8 cellular contexts compared by ENCODE assay signal in genomic region chr1:86913399-86913895, GRCh38. TPM values are rescaled to one million over a fixed set of nuclear protein-coding genes. Genes with fewer than 3 reads are reported as not detected.
DNase-seq lines count a peak whose midpoint lies in the region; ATAC-seq, FAIRE-seq and TF ChIP-seq lines count a peak whose summit lies in the region.

No MANE protein-coding gene starts in this region.

- under 1% methylated on average over 17 of the region's 17 CpGs for WGBS in GM12878 (ENCODE audit: insufficient coverage, insufficient replicate concordance, low lambda C conversion rate, missing lambda C conversion rate)
- under 1% methylated on average over 17 of the region's 17 CpGs for WGBS in liver

- no peaks in the 10 kb centered on the region for H3K27me3 ChIP-seq in SJCRH30
- H3K27me3 ChIP-seq in GM12878 (replicated peaks in 1 of 2; ENCODE audit: control insufficient read depth in 2 of 2, insufficient read depth in 2 of 2, low read length in 1 of 2), result no peaks in the 10 kb centered on the region
- H3K27me3 ChIP-seq in liver (ENCODE audit: control insufficient read depth in 4 of 4, insufficient read depth in 4 of 4, low read length in 3 of 4), result no peaks in the 10 kb centered on the region

- POLR2A ChIA-PET in GM12878 (lab: Charles Lee), result interaction anchor here (0.7 to 4.7 kb wide), 10 partner anchors 8 to 203 kb away, joined by 3 to 34 read pairs (median 4); no protein-coding TSS in a partner anchor

- H3K4me1 ChIP-seq in SJCRH30, result no peaks in the 10 kb centered on the region; the same call in 1 of the 2 replicates
- H3K4me1 ChIP-seq in GM12878 (ENCODE audit: control insufficient read depth, insufficient read depth, low read length), result peaks cover 3% of the 10 kb centered on the region; the same call in 1 of the 2 replicates
- peaks cover 3 to 25% (median 13%) of the 10 kb centered on the region in 4 donors for H3K4me1 ChIP-seq in liver (ENCODE audit: control insufficient read depth in 4 of 4, insufficient read depth in 4 of 4, low read length in 3 of 4)

- TF ChIP-seq POLR2A in GM12878 (IDR thresholded peaks at IDR 0.05; ENCODE audit: low read depth, low read length), result no peak

- H3K27ac Mint-ChIP-seq in stimulated activated naive B cell treated with anti-CD40 and anti-IgM and Interleukin-4, amounts not matched to agents 10 μg/mL and 1 μg/mL and 100 μg/mL, for 72 hours, result no peak overlapping the region

- H3K9ac ChIP-seq in GM12878 (ENCODE audit: control insufficient read depth, insufficient read depth, low read length), result peak overlapping the region; percentile 78
- peak overlapping the region; percentile 84 to 86 for H3K9ac ChIP-seq in liver (ENCODE audit: low read depth in 1 of 2, low read length in 2 of 2)

- H3K4me3 ChIP-seq in SJCRH30 (peak overlapping the region; percentile 76), GM12878 (peak overlapping the region; percentile 83), liver (ENCODE audit: low read depth in 1 of 3, low read length in 3 of 3) (peak overlapping the region; percentile 68 to 99 (median 99))

- H3K9me3 Mint-ChIP-seq in stimulated activated naive B cell treated with anti-CD40 and anti-IgM and Interleukin-4, amounts not matched to agents 10 μg/mL and 1 μg/mL and 100 μg/mL, for 72 hours, result no peaks in the 10 kb centered on the region

- peak overlapping the region; percentile 96 for H2AFZ ChIP-seq in GM12878 (ENCODE audit: control insufficient read depth, low read depth, low read length)

- DNase-seq in NCI-H2029 (lab: John Stamatoyannopoulos, UW) (peak; percentile 4), NCI-H2029 treated with DMSO at 0.1 percent for 48 hours (lab: John Stamatoyannopoulos, UW) (no peak), SJCRH30 (peak; percentile 11 to 49), GM12878 (ENCODE audit: low read depth, low spot score) (peak; percentile 52)
- DNase-seq in stimulated activated naive B cell treated with anti-CD40 and anti-IgM and Interleukin-4, amounts not matched to agents 10 μg/mL and 1 μg/mL and 100 μg/mL, for 72 hours, result peak; percentile 19

- TF ChIP-seq RAD21 in GM12878 (IDR thresholded peaks at IDR 0.05; ENCODE audit: insufficient read depth, low read depth, low read length), result no peak
- no peak for TF ChIP-seq RAD21 in liver (IDR thresholded peaks at IDR 0.05)

- H3K27ac ChIP-seq in SJCRH30 (peak overlapping the region; percentile 96), GM12878 (ENCODE audit: control insufficient read depth, insufficient read depth) (peak overlapping the region; percentile 92), liver (ENCODE audit: low read depth in 1 of 2, low read length in 2 of 2) (peak overlapping the region; percentile 89 to 91)

- H3K79me2 ChIP-seq in GM12878 (ENCODE audit: control insufficient read depth, insufficient read depth, low read length), result peaks cover 95% of the 10 kb centered on the region

- no peaks in the 10 kb centered on the region for H3K9me3 ChIP-seq in SJCRH30 (replicated peaks)
- H3K9me3 ChIP-seq in GM12878 (replicated peaks; ENCODE audit: control insufficient read depth, insufficient read depth, low read length), result no peaks in the 10 kb centered on the region; the same call in 2 of the 3 replicates
- H3K9me3 ChIP-seq in liver (ENCODE audit: control insufficient read depth in 4 of 4, low read length in 3 of 4), result no peaks in the 10 kb centered on the region

- CTCF ChIA-PET in GM12878 (lab: Yijun Ruan, JAX), result interaction anchor here (1.1 to 4.5 kb wide), 5 partner anchors 9 to 1748 kb away, joined by 3 to 35 read pairs (median 4); partner anchors contain the start of gene SH3GLB1

- TF ChIP-seq CTCF in GM12878 (IDR thresholded peaks at IDR 0.05 in 2 of 3, conservative IDR thresholded peaks at IDR 0.05 in 1 of 3; ENCODE audit: control insufficient read depth in 2 of 3, extremely low read depth in 1 of 3, insufficient read depth in 1 of 3, low read depth in 3 of 3, low read length in 3 of 3) (no peak), liver (IDR thresholded peaks at IDR 0.05; ENCODE audit: low read depth, low read length, missing input control) (no peak)

- ATAC-seq in HG03354 (IDR thresholded peaks at IDR 0.05; ENCODE audit: poor library complexity, severe bottlenecking, unreplicated experiment) (peak; percentile 25), GM12878 (peak; percentile 49), HG03439 (IDR thresholded peaks at IDR 0.05; ENCODE audit: unreplicated experiment) (no peak)
- peak in 1 of 2 donors; percentile 13 for ATAC-seq in stimulated activated naive B cell treated with anti-CD40 and anti-IgM and Interleukin-4, amounts not matched to agents 10 μg/mL and 1 μg/mL and 100 μg/mL, for 72 hours (replicated peaks)

- SMC1A ChIA-PET in GM12878 (lab: Charles Lee; ENCODE audit: uncharacterized antibody, unreplicated experiment), result interaction anchor here (0.7 to 6.9 kb wide), 17 partner anchors 10 to 525 kb away, joined by 3 to 71 read pairs (median 6); no protein-coding TSS in a partner anchor

- intact Hi-C loops in GM12878 (cut with micrococcal nuclease; ENCODE audit: unreplicated experiment), result loop anchor here (5.0 to 10.0 kb wide), 4 partner anchors 114 to 421 kb away; no protein-coding TSS in a partner anchor

- H3K36me3 ChIP-seq in SJCRH30 (peaks cover 11% of the 10 kb centered on the region), GM12878 (ENCODE audit: control insufficient read depth in 2 of 2, insufficient read depth in 2 of 2, low read length in 1 of 2) (peaks cover 0 to 9% of the 10 kb centered on the region in 2 experiments; a peak in 1 of 4 replicates), liver (ENCODE audit: control insufficient read depth in 4 of 4, insufficient read depth in 3 of 4, low read depth in 1 of 4, low read length in 3 of 4) (peaks cover 0 to 3% (median under 1%) of the 10 kb centered on the region in 4 donors)

- no peaks in the 10 kb centered on the region for H3K27me3 Mint-ChIP-seq in stimulated activated naive B cell treated with anti-CD40 and anti-IgM and Interleukin-4, amounts not matched to agents 10 μg/mL and 1 μg/mL and 100 μg/mL, for 72 hours

- TSS peak; percentile 81 for BruUV-seq in GM12878 (replicated peaks; lab: Mats Ljungman, UMichigan)

- H3K4me1 Mint-ChIP-seq in stimulated activated naive B cell treated with anti-CD40 and anti-IgM and Interleukin-4, amounts not matched to agents 10 μg/mL and 1 μg/mL and 100 μg/mL, for 72 hours, result peaks cover 29 to 44% of the 10 kb centered on the region in 2 donors

- no peak for TF ChIP-seq EP300 in GM12878 (IDR thresholded peaks at IDR 0.05; ENCODE audit: borderline replicate concordance in 1 of 2, control insufficient read depth in 1 of 2, low read depth in 2 of 2, low read length in 2 of 2)

- H3K4me3 Mint-ChIP-seq in stimulated activated naive B cell treated with anti-CD40 and anti-IgM and Interleukin-4, amounts not matched to agents 10 μg/mL and 1 μg/mL and 100 μg/mL, for 72 hours, result no peak overlapping the region

- FAIRE-seq in GM12878 (lab: Jason Lieb, UNC), result no peak

- in situ Hi-C loops in GM12878 (cut with MboI), result loop anchor here (10.0 to 25.0 kb wide), 3 partner anchors 141 to 1926 kb away; partner anchors contain the start of genes MCOLN2 and PKN2

- H3K4me2 ChIP-seq in GM12878 (ENCODE audit: control insufficient read depth, insufficient read depth), result peak overlapping the region; percentile 82; the same call in 1 of the 2 replicates

- H3K36me3 Mint-ChIP-seq in stimulated activated naive B cell treated with anti-CD40 and anti-IgM and Interleukin-4, amounts not matched to agents 10 μg/mL and 1 μg/mL and 100 μg/mL, for 72 hours, result peaks cover 25 to 26% of the 10 kb centered on the region in 2 donors

- no peaks in the 10 kb centered on the region for H4K20me1 ChIP-seq in GM12878 (ENCODE audit: control insufficient read depth, insufficient read depth)

- RAD21 ChIA-PET in GM12878 (lab: Charles Lee; ENCODE audit: unreplicated experiment), result interaction anchor here (0.8 to 3.5 kb wide), 14 partner anchors 9 to 205 kb away, joined by 3 to 45 read pairs (median 7); no protein-coding TSS in a partner anchor

RNA-seq across cellular contexts. Expression of gene SELENOF, which starts 0.5 kb away (rescaled TPM):
- 162 and 174 TPM in 2 replicates for total RNA-seq in SJCRH30 (2014; rRNA removed; shearing (Covaris generic))
- 44.9 and 51.4 TPM in 2 replicates for total RNA-seq in GM12878 (2013; cell fraction: nucleolus; rRNA removed)
- total RNA-seq in GM12878 (2014; rRNA removed), result 98.7 and 122 TPM in 2 replicates
- total RNA-seq in GM12878 (2014; rRNA removed; fragmentation: Illumina TruSeq; extraction: Trizol), result 109 TPM in 2 replicates
- 130 and 131 TPM in 2 replicates for total RNA-seq in GM12878 (2021)
- polyA plus RNA-seq in GM12878 (2011; ENCODE audit: low read depth), result 98.5 TPM
- 167 and 276 TPM in 2 replicates for polyA plus RNA-seq in GM12878 (2011; rRNA removed)
- 54.4 and 58.1 TPM in 2 replicates for polyA plus RNA-seq in GM12878 (2011; cell fraction: cytosol; rRNA removed)
- 44.5 and 50.2 TPM in 2 replicates for polyA plus RNA-seq in GM12878 (2011; cell fraction: nucleus; rRNA removed)
- polyA plus RNA-seq in GM12878 (2012), result 118 and 136 TPM in 2 replicates
- 208 and 273 TPM in 2 replicates for polyA plus RNA-seq in GM12878 (2014; fragmentation: Illumina TruSeq; extraction: Trizol)
- polyA plus RNA-seq in GM12878 (2014; fragmentation: Nextera tagmentation; extraction: Ambion mirVana), result 100 to 1,000 TPM; 226 to 254 TPM
- polyA plus RNA-seq in GM12878 (2014; rRNA removed), result 98.5 and 114 TPM in 2 replicates
- 100 to 1,000 TPM; 177 to 179 TPM for polyA plus RNA-seq in GM12878 (2016; fragmentation: Nextera tagmentation; extraction: Ambion mirVana)
- 46.8 and 56.5 TPM in 2 replicates for polyA minus RNA-seq in GM12878 (2011; rRNA and poly(A)+ RNA removed)
- polyA minus RNA-seq in GM12878 (2011; cell fraction: cytosol; rRNA and poly(A)+ RNA removed), result 19.8 and 21.8 TPM in 2 replicates
- polyA minus RNA-seq in GM12878 (2011; cell fraction: nucleus; rRNA and poly(A)+ RNA removed), result 14.6 and 23.0 TPM in 2 replicates
- 100 to 1,000 TPM in 1 of 2 donors, 10 to 100 TPM in 1; 98.5 to 101 TPM for total RNA-seq in liver
- 100 to 1,000 TPM in 1 of 2 donors, 10 to 100 TPM in 1; 80.4 to 143 TPM for polyA plus RNA-seq in liver

RNA-seq across cellular contexts. Expression of gene HS2ST1, which starts 1.0 kb away (rescaled TPM):
- total RNA-seq in SJCRH30 (2014; rRNA removed; shearing (Covaris generic)), result 39.4 and 45.0 TPM in 2 replicates
- total RNA-seq in GM12878 (2013; cell fraction: nucleolus; rRNA removed), result 31.7 and 32.2 TPM in 2 replicates
- 17.1 and 22.0 TPM in 2 replicates for total RNA-seq in GM12878 (2014; rRNA removed)
- 20.1 and 21.8 TPM in 2 replicates for total RNA-seq in GM12878 (2014; rRNA removed; fragmentation: Illumina TruSeq; extraction: Trizol)
- 30.8 and 31.6 TPM in 2 replicates for total RNA-seq in GM12878 (2021)
- polyA plus RNA-seq in GM12878 (2011; ENCODE audit: low read depth), result 9.8 TPM
- polyA plus RNA-seq in GM12878 (2011; rRNA removed), result 20.4 and 32.1 TPM in 2 replicates
- polyA plus RNA-seq in GM12878 (2011; cell fraction: cytosol; rRNA removed), result 6.4 and 7.6 TPM in 2 replicates
- polyA plus RNA-seq in GM12878 (2011; cell fraction: nucleus; rRNA removed), result 4.0 and 5.7 TPM in 2 replicates
- 16.8 and 22.7 TPM in 2 replicates for polyA plus RNA-seq in GM12878 (2012)
- 21.9 and 26.2 TPM in 2 replicates for polyA plus RNA-seq in GM12878 (2014; fragmentation: Illumina TruSeq; extraction: Trizol)
- 1 to 10 TPM; 5.4 to 7.3 TPM for polyA plus RNA-seq in GM12878 (2014; fragmentation: Nextera tagmentation; extraction: Ambion mirVana)
- 15.2 TPM in 2 replicates for polyA plus RNA-seq in GM12878 (2014; rRNA removed)
- 10 to 100 TPM; 15.2 to 21.4 TPM for polyA plus RNA-seq in GM12878 (2016; fragmentation: Nextera tagmentation; extraction: Ambion mirVana)
- polyA minus RNA-seq in GM12878 (2011; rRNA and poly(A)+ RNA removed), result 16.6 and 21.9 TPM in 2 replicates
- polyA minus RNA-seq in GM12878 (2011; cell fraction: cytosol; rRNA and poly(A)+ RNA removed), result 10.0 and 15.8 TPM in 2 replicates
- 8.0 and 14.1 TPM in 2 replicates for polyA minus RNA-seq in GM12878 (2011; cell fraction: nucleus; rRNA and poly(A)+ RNA removed)
- 10 to 100 TPM; 10.4 to 11.8 TPM for total RNA-seq in liver
- 1 to 10 TPM; 5.4 to 5.9 TPM for polyA plus RNA-seq in liver
